In genomic region chr14:54776361-54777001, GRCh38 we compare ENCODE assay signal across 8 cellular contexts.
DNase-seq lines count a peak whose midpoint lies in the region; ATAC-seq and TF ChIP-seq lines count a peak whose summit lies in the region.

No MANE protein-coding gene starts in this region.

- no peak overlapping the region for H3K27ac ChIP-seq in upper lobe of right lung

- H3K9me3 ChIP-seq in upper lobe of right lung = no peaks in the 10 kb centered on the region

- H3K9me3 Mint-ChIP-seq in T-helper 1 cell treated with Interleukin-12 subunit alpha and Interleukin-12 subunit beta and Interleukin-4 antibody, amounts not matched to agents 30 μg/mL and 1 μg/mL, for 36 hours = no peaks in the 10 kb centered on the region

- peaks cover 33% of the 10 kb centered on the region for H3K4me1 Mint-ChIP-seq in T-helper 1 cell treated with Interleukin-12 subunit alpha and Interleukin-12 subunit beta and Interleukin-4 antibody, amounts not matched to agents 30 μg/mL and 1 μg/mL, for 36 hours (ENCODE audit: low read depth)

- ATAC-seq in upper lobe of right lung (peak; percentile 12), GM21515 (IDR thresholded peaks at IDR 0.05; ENCODE audit: unreplicated experiment) (no peak), HG03196 (IDR thresholded peaks at IDR 0.05; ENCODE audit: unreplicated experiment) (no peak)

- peak overlapping the region; percentile 27 for H3K27ac Mint-ChIP-seq in T-helper 1 cell treated with Interleukin-12 subunit alpha and Interleukin-12 subunit beta and Interleukin-4 antibody, amounts not matched to agents 30 μg/mL and 1 μg/mL, for 36 hours

- H3K27me3 ChIP-seq in upper lobe of right lung = no peaks in the 10 kb centered on the region

- peaks cover 44% of the 10 kb centered on the region for H3K27me3 Mint-ChIP-seq in T-helper 1 cell treated with Interleukin-12 subunit alpha and Interleukin-12 subunit beta and Interleukin-4 antibody, amounts not matched to agents 30 μg/mL and 1 μg/mL, for 36 hours (ENCODE audit: low read depth)

- peak overlapping the region; percentile 15 for H3K4me3 Mint-ChIP-seq in T-helper 1 cell treated with Interleukin-12 subunit alpha and Interleukin-12 subunit beta and Interleukin-4 antibody, amounts not matched to agents 30 μg/mL and 1 μg/mL, for 36 hours

- H3K36me3 ChIP-seq in upper lobe of right lung = peaks cover 2% of the 10 kb centered on the region

- H3K4me3 ChIP-seq in upper lobe of right lung = no peak overlapping the region

- DNase-seq in AG08396 (ENCODE audit: low spot score) (peak; percentile 72), H4 (ENCODE audit: low spot score) (peak; percentile 38), amniotic stem cell (lab: John Stamatoyannopoulos, UW) (peak; percentile 65), mesenteric fat pad (ENCODE audit: low spot score) (peak; percentile 81), upper lobe of right lung (peak; percentile 75)

- no peaks in the 10 kb centered on the region for H3K36me3 Mint-ChIP-seq in T-helper 1 cell treated with Interleukin-12 subunit alpha and Interleukin-12 subunit beta and Interleukin-4 antibody, amounts not matched to agents 30 μg/mL and 1 μg/mL, for 36 hours (ENCODE audit: low read depth)

- intact Hi-C loops in upper lobe of right lung (cut with DNase I) = no loop called here

- TF ChIP-seq CTCF in upper lobe of right lung (IDR thresholded peaks at IDR 0.05) = no peak

- H3K4me1 ChIP-seq in upper lobe of right lung = peaks cover 31% of the 10 kb centered on the region
